In genomic region chr2:230323385-230324106, GRCh38 we compare ENCODE assay signal across 1 cellular context.
TF ChIP-seq lines count a peak whose summit lies in the region.

No MANE protein-coding gene starts in this region.

TF ChIP-seq in K562, 482 proteins besides CTCF, POLR2A, EP300 and RAD21 (continues in another document):
- no peak for TF ChIP-seq CBX8 (IDR thresholded peaks at IDR 0.05; ENCODE audit: borderline replicate concordance, extremely low read depth, low read depth, low read length, poor library complexity, severe bottlenecking)
- TF ChIP-seq ZFX (CRISPR knock-in tag; IDR thresholded peaks at IDR 0.05) = no peak
- peak; percentile 33; the same call in 1 of the 2 replicates for TF ChIP-seq MAX (CRISPR knock-in tag; IDR thresholded peaks at IDR 0.05)
- no peak for TF ChIP-seq ZC3H8 (IDR thresholded peaks at IDR 0.05)
- peak in 1 of 2 experiments; percentile 39 for TF ChIP-seq E2F6 (IDR thresholded peaks at IDR 0.05; ENCODE audit: borderline replicate concordance in 1 of 2, extremely low read depth in 1 of 2, insufficient read depth in 1 of 2, insufficient read length in 1 of 2, low read depth in 1 of 2, low read length in 1 of 2, poor library complexity in 1 of 2, severe bottlenecking in 1 of 2)
- TF ChIP-seq MAFK (IDR thresholded peaks at IDR 0.05; ENCODE audit: low read length) = no peak
- peak; percentile 44; the same call in 1 of the 2 replicates for TF ChIP-seq CC2D1A (IDR thresholded peaks at IDR 0.05)
- TF ChIP-seq ZNF407 (IDR thresholded peaks at IDR 0.05; ENCODE audit: low read depth) = 0 out of 2 replicates have a peak, but pooled peaks have one; percentile 41
- peak in 1 of 2 experiments; percentile 59; a peak in 2 of 4 replicates for TF ChIP-seq MAZ (CRISPR knock-in tag; conservative IDR thresholded peaks at IDR 0.05 in 1 of 2, IDR thresholded peaks at IDR 0.05 in 1 of 2)
- no peak for TF ChIP-seq BMI1 (IDR thresholded peaks at IDR 0.05; ENCODE audit: low read length)
- no peak for TF ChIP-seq SIRT6 (IDR thresholded peaks at IDR 0.05; ENCODE audit: low read depth, low read length)
- TF ChIP-seq NRF1 (conservative IDR thresholded peaks at IDR 0.05 in 1 of 2, IDR thresholded peaks at IDR 0.05 in 1 of 2) = peak; percentile 84 to 87
- peak; percentile 61 for TF ChIP-seq SMC3 (conservative IDR thresholded peaks at IDR 0.05; ENCODE audit: insufficient read depth, low read depth, low read length)
- TF ChIP-seq PHF8 (IDR thresholded peaks at IDR 0.05; ENCODE audit: borderline replicate concordance, low read length) = peak; percentile 18; the same call in 1 of the 2 replicates
- TF ChIP-seq YY1 (IDR thresholded peaks at IDR 0.05; ENCODE audit: borderline replicate concordance in 1 of 3, control insufficient read depth in 1 of 3, extremely low read depth in 1 of 3, insufficient read depth in 3 of 3, insufficient read length in 1 of 3, insufficient replicate concordance in 2 of 3, low read depth in 1 of 3, low read length in 2 of 3) = peak in 2 of 3 experiments; percentile 66 to 77
- TF ChIP-seq POU5F1 (IDR thresholded peaks at IDR 0.05; ENCODE audit: borderline replicate concordance, low read depth, low read length, partially characterized antibody) = no peak
- no peak for TF ChIP-seq BHLHE40 (IDR thresholded peaks at IDR 0.05; ENCODE audit: low read length)
- TF ChIP-seq SRSF7 (optimal IDR thresholded peaks at IDR 0.05; ENCODE audit: low read depth, low read length) = no peak
- peak; percentile 40 for TF ChIP-seq MGA (IDR thresholded peaks at IDR 0.05)
- peak; percentile 46; the same call in 1 of the 2 replicates for TF ChIP-seq MYC (IDR thresholded peaks at IDR 0.05; ENCODE audit: low read depth, low read length)
- no peak for TF ChIP-seq MYC (CRISPR knock-in tag; IDR thresholded peaks at IDR 0.05; ENCODE audit: borderline replicate concordance, low read depth)
- TF ChIP-seq RBFOX2 (IDR thresholded peaks at IDR 0.05; ENCODE audit: low read depth, low read length) = peak; percentile 57
- no peak for TF ChIP-seq CBX2 (IDR thresholded peaks at IDR 0.05; ENCODE audit: insufficient read depth, low read length, poor library complexity, severe bottlenecking)
- TF ChIP-seq TCF7 (IDR thresholded peaks at IDR 0.05; ENCODE audit: borderline replicate concordance) = no peak
- no peak for TF ChIP-seq RNF2 (IDR thresholded peaks at IDR 0.05)
- 0 out of 2 replicates have a peak, but pooled peaks have one; percentile 23 for TF ChIP-seq ZNF263 (CRISPR knock-in tag; IDR thresholded peaks at IDR 0.05; ENCODE audit: borderline replicate concordance)
- TF ChIP-seq CHAMP1 (IDR thresholded peaks at IDR 0.05) = 0 out of 2 replicates have a peak, but pooled peaks have one; percentile 17
- TF ChIP-seq POLR2G (IDR thresholded peaks at IDR 0.05; ENCODE audit: low read depth, low read length) = peak; percentile 67
- peak; percentile 18 for TF ChIP-seq TAF1 (IDR thresholded peaks at IDR 0.05; ENCODE audit: control insufficient read depth, extremely low read depth, insufficient read depth, low read length, severe bottlenecking)
